ENCODE assay signal across 1 cellular context in genomic region chr7:31105256-31105950, GRCh38.
TF ChIP-seq lines count a peak whose summit lies in the region.

No MANE protein-coding gene starts in this region.

TF ChIP-seq in GM23338, 12 proteins besides CTCF, POLR2A, EP300 and RAD21 (continued from another document):
- TF ChIP-seq ZNF462 (CRISPR knock-in tag; IDR thresholded peaks at IDR 0.05) (no peak), ZNF114 (CRISPR knock-in tag; IDR thresholded peaks at IDR 0.05) (no peak), REST (IDR thresholded peaks at IDR 0.05; ENCODE audit: unreplicated experiment) (no peak), CREB1 (CRISPR knock-in tag; IDR thresholded peaks at IDR 0.05; ENCODE audit: low read depth) (no peak), POLR2AphosphoS5 (IDR thresholded peaks at IDR 0.05; ENCODE audit: low read depth) (no peak), NANOG (IDR thresholded peaks at IDR 0.05; ENCODE audit: borderline replicate concordance) (no peak), STAT1 (IDR thresholded peaks at IDR 0.05; ENCODE audit: unreplicated experiment) (no peak), ZNF331 (CRISPR knock-in tag; IDR thresholded peaks at IDR 0.05; ENCODE audit: low read depth) (no peak), JUNB (IDR thresholded peaks at IDR 0.05; ENCODE audit: unreplicated experiment) (no peak)
